In the genomic region with DNA sequence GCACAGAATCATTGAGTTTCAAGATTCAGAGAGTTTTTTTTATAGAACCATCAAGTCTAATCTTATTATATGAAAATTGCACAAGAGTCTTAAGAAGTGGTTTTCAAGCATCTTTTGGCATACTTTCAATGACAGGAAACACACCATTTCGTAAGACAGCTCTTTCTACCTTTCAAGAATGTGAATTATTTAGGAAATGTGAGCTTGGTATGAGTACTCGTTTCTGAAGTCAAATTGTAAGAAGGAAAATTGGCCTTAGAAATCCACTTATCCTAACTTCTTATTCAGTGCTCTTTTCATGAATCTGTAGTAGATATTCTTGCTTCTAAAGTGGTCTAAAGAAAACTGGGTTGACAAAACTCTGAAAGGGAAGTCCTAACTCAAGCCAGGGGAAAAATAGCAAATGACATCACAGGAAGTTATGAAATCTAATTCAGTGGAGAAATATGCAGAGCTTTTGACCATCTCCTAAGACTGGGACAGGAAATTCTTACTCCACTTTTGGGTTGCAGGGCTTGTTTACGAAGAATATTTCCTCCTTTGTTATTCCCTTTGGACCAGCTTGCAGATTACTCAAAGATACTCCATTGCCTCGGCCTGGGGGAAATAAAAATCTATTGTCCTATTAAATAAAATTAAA, we compare ENCODE assay signal across 8 cellular contexts. TPM values are rescaled to one million over a fixed set of nuclear protein-coding genes. Genes with fewer than 3 reads are reported as not detected.
A peak's percentile ranks its signal among the peaks of the same experiment; 100 is the strongest.
DNase-seq lines count a peak whose midpoint lies in the region; ATAC-seq, FAIRE-seq and TF ChIP-seq lines count a peak whose summit lies in the region.

No MANE protein-coding gene starts in this region.

- H3K18ac ChIP-seq in H1 (ENCODE audit: extremely low read depth, low read length): no peak overlapping the region

- H3K4me1 Mint-ChIP-seq in naive thymus-derived CD4-positive, alpha-beta T cell: peaks cover 0 to 16% (median 8%) of the 10 kb centered on the region in 7 donors

- CTCF ChIA-PET in H1 (lab: Charles Lee; ENCODE audit: partially characterized antibody): interaction anchor here (1.2 kb wide), 1 partner anchor 12 kb away, joined by 5 read pairs; no protein-coding TSS in a partner anchor
- CTCF ChIA-PET in naive thymus-derived CD4-positive, alpha-beta T cell (lab: Charles Lee): no interaction called here

- H3K79me2 ChIP-seq in H1 (ENCODE audit: control insufficient read depth in 1 of 2, insufficient read depth in 2 of 2, low read length in 2 of 2): no peaks in the 10 kb centered on the region

- no peak overlapping the region for H4K91ac ChIP-seq in H1 (replicated peaks; ENCODE audit: insufficient read length, low read length)

- no peak overlapping the region for H2AFZ ChIP-seq in H1 (ENCODE audit: low read length)

- no peak for FAIRE-seq in H1 (lab: Jason Lieb, UNC)

- no peak overlapping the region for H2AK5ac ChIP-seq in H1 (ENCODE audit: low read depth, low read length)

- no peak overlapping the region for H4K8ac ChIP-seq in H1 (ENCODE audit: extremely low read depth, insufficient read depth, low read length)

- no peak overlapping the region for H3K4me2 ChIP-seq in H1 (ENCODE audit: insufficient read depth in 1 of 2, low read depth in 2 of 2, low read length in 2 of 2)

- H2BK12ac ChIP-seq in H1 (ENCODE audit: low read depth, low read length): no peak overlapping the region

- H3K23me2 ChIP-seq in H1 (ENCODE audit: low read depth, low read length): no peaks in the 10 kb centered on the region

- TF ChIP-seq RAD21 in H1 (IDR thresholded peaks at IDR 0.05 in 1 of 2, conservative IDR thresholded peaks at IDR 0.05 in 1 of 2; ENCODE audit: low read depth in 2 of 2, low read length in 2 of 2): no peak

- TF ChIP-seq EP300 in H1 (IDR thresholded peaks at IDR 0.05; ENCODE audit: borderline replicate concordance in 1 of 2, low read depth in 2 of 2, low read length in 2 of 2): no peak

- H3K4me1 ChIP-seq in H1 (replicated peaks in 1 of 4; ENCODE audit: control insufficient read depth in 3 of 4, insufficient read depth in 4 of 4, low read length in 3 of 4): peaks cover 0 to 4% (median 2%) of the 10 kb centered on the region in 4 experiments; a peak in 3 of 7 replicates
- H3K4me1 ChIP-seq in naive thymus-derived CD4-positive, alpha-beta T cell (ENCODE audit: control insufficient read depth in 2 of 2, insufficient read depth in 2 of 2, low read length in 2 of 2): no peaks in the 10 kb centered on the region

- H3K36me3 Mint-ChIP-seq in naive thymus-derived CD4-positive, alpha-beta T cell: no peaks in the 10 kb centered on the region

- no peaks in the 10 kb centered on the region; a peak in 1 of 4 replicates for H3K9me3 ChIP-seq in H1 (ENCODE audit: insufficient read depth in 2 of 2, low read depth in 1 of 2, low read length in 1 of 2)
- no peaks in the 10 kb centered on the region for H3K9me3 ChIP-seq in naive thymus-derived CD4-positive, alpha-beta T cell (ENCODE audit: control insufficient read depth in 2 of 3, low read length in 3 of 3)

- no peak overlapping the region for H3K56ac ChIP-seq in H1 (replicated peaks; ENCODE audit: insufficient read length, low read depth, low read length)

- H3K36me3 ChIP-seq in H1 (ENCODE audit: control insufficient read depth in 2 of 4, insufficient read depth in 4 of 4, low read length in 3 of 4): no peaks in the 10 kb centered on the region
- no peaks in the 10 kb centered on the region for H3K36me3 ChIP-seq in naive thymus-derived CD4-positive, alpha-beta T cell (ENCODE audit: control insufficient read depth in 2 of 3, insufficient read depth in 3 of 3, low read length in 3 of 3)

- no peaks in the 10 kb centered on the region for H3K27me3 ChIP-seq in H1 (replicated peaks in 1 of 4; ENCODE audit: control insufficient read depth in 3 of 4, extremely low read depth in 1 of 4, insufficient read depth in 3 of 4, low read length in 3 of 4)
- no peaks in the 10 kb centered on the region for H3K27me3 ChIP-seq in naive thymus-derived CD4-positive, alpha-beta T cell (ENCODE audit: control insufficient read depth in 2 of 2, insufficient read depth in 2 of 2, low read length in 2 of 2)

- no peak overlapping the region for H2BK5ac ChIP-seq in H1 (ENCODE audit: low read depth, low read length)

- no peak overlapping the region for H3K23ac ChIP-seq in H1 (ENCODE audit: insufficient read length)

- intact Hi-C loops in naive thymus-derived CD4-positive, alpha-beta T cell (cut with micrococcal nuclease): no loop called here

- H3K27me3 Mint-ChIP-seq in naive thymus-derived CD4-positive, alpha-beta T cell: peaks cover 0 to 16% (median 4%) of the 10 kb centered on the region in 5 donors

- H2BK120ac ChIP-seq in H1 (replicated peaks; ENCODE audit: low read depth, low read length): no peak overlapping the region

- H3K4me3 ChIP-seq in H1 (ENCODE audit: extremely low read depth in 1 of 4, insufficient read depth in 2 of 4, low read depth in 3 of 4, low read length in 4 of 4): no peak overlapping the region
- no peak overlapping the region for H3K4me3 ChIP-seq in naive thymus-derived CD4-positive, alpha-beta T cell (ENCODE audit: low read length)

- H3K27ac ChIP-seq in H1 (ENCODE audit: low read depth, low read length): no peak overlapping the region
- H3K27ac ChIP-seq in naive thymus-derived CD4-positive, alpha-beta T cell (ENCODE audit: low read depth, low read length): no peak overlapping the region

- H3K4me3 Mint-ChIP-seq in naive thymus-derived CD4-positive, alpha-beta T cell: no peak overlapping the region

- POLR2A ChIA-PET in H1 (lab: Charles Lee; ENCODE audit: partially characterized antibody): interaction anchor here (1.0 kb wide), 1 partner anchor 9 kb away, joined by 3 read pairs; no protein-coding TSS in a partner anchor
- POLR2A ChIA-PET in naive thymus-derived CD4-positive, alpha-beta T cell (lab: Charles Lee): interaction anchor here (1.6 kb wide), 1 partner anchor 38 kb away, joined by 4 read pairs; the partner anchor contains the start of gene OGFRL1

- H2BK15ac ChIP-seq in H1 (ENCODE audit: low read length): no peak overlapping the region

- TF ChIP-seq CTCF in H1 (IDR thresholded peaks at IDR 0.05; ENCODE audit: control extremely low read depth in 1 of 3, insufficient read depth in 1 of 3, low read depth in 1 of 3, low read length in 3 of 3): no peak

- no peak overlapping the region for H2BK20ac ChIP-seq in H1 (ENCODE audit: low read length)

- no peaks in the 10 kb centered on the region for H3K79me1 ChIP-seq in H1 (ENCODE audit: low read depth, low read length)

- peaks cover 0 to 3% (median 0%) of the 10 kb centered on the region in 11 donors for H3K9me3 Mint-ChIP-seq in naive thymus-derived CD4-positive, alpha-beta T cell

- DNase-seq in AG08395 (ENCODE audit: low spot score) (peak; percentile 75), NOMO-1 (lab: John Stamatoyannopoulos, UW; ENCODE audit: unreplicated experiment in 2 of 2) (peak; percentile 73 to 91), H1 (ENCODE audit: low read depth in 1 of 2, low spot score in 2 of 2) (no peak), NCI-H524 (lab: John Stamatoyannopoulos, UW) (no peak), NCI-H748 (lab: John Stamatoyannopoulos, UW; ENCODE audit: unreplicated experiment) (no peak)
- peak in 1 of 9 donors; percentile 1 for DNase-seq in naive thymus-derived CD4-positive, alpha-beta T cell
- no peak for DNase-seq in activated CD4-positive, alpha-beta T cell treated with anti-CD3 and anti-CD28 coated beads, Interleukin-2, amount 50 U/mL, for 48 hours

- no peak for TF ChIP-seq POLR2A in H1 (IDR thresholded peaks at IDR 0.05; ENCODE audit: control extremely low read depth in 1 of 2, low read depth in 2 of 2, low read length in 2 of 2)
- TF ChIP-seq POLR2A in GM18505 (IDR thresholded peaks at IDR 0.05; ENCODE audit: borderline replicate concordance, extremely low read depth, insufficient read depth, insufficient read length): no peak

- WGBS in H1 (ENCODE audit: extremely low coverage in 1 of 2, insufficient coverage in 1 of 2, insufficient read length in 1 of 2, insufficient replicate concordance in 2 of 2, low coverage in 1 of 2, low lambda C conversion rate in 2 of 2, missing lambda C conversion rate in 1 of 2), 2 experiments: 88% methylated on average over 4 of the region's 4 CpGs; no CpG with 5 or more reads in 1 of the 2 experiments

- ATAC-seq in naive thymus-derived CD4-positive, alpha-beta T cell: peak; percentile 51
- no peak for ATAC-seq in GM18505 (IDR thresholded peaks at IDR 0.05; ENCODE audit: unreplicated experiment)

- peak overlapping the region in 3 of 9 donors; percentile 34 to 57 (median 34) for H3K27ac Mint-ChIP-seq in naive thymus-derived CD4-positive, alpha-beta T cell

- H4K5ac ChIP-seq in H1 (ENCODE audit: insufficient read length, low read depth, low read length): no peak overlapping the region

- H3K14ac ChIP-seq in H1 (ENCODE audit: insufficient read length): no peak overlapping the region

- no peak overlapping the region for H3K4ac ChIP-seq in H1 (replicated peaks; ENCODE audit: insufficient read length, low read depth, low read length)

- no peaks in the 10 kb centered on the region for H4K20me1 ChIP-seq in H1 (replicated peaks in 1 of 2; ENCODE audit: control insufficient read depth in 1 of 2, insufficient read depth in 2 of 2, low read length in 2 of 2)

- H3K9ac ChIP-seq in H1 (replicated peaks in 1 of 4; ENCODE audit: extremely low read depth in 1 of 4, low read depth in 3 of 4, low read length in 3 of 4): no peak overlapping the region

TF ChIP-seq in H1, 55 proteins besides CTCF, POLR2A, EP300 and RAD21:
- TF ChIP-seq, protein P1, sequence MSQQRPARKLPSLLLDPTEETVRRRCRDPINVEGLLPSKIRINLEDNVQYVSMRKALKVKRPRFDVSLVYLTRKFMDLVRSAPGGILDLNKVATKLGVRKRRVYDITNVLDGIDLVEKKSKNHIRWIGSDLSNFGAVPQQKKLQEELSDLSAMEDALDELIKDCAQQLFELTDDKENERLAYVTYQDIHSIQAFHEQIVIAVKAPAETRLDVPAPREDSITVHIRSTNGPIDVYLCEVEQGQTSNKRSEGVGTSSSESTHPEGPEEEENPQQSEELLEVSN (IDR thresholded peaks at IDR 0.05): no peak
- TF ChIP-seq TCF12 (IDR thresholded peaks at IDR 0.05; ENCODE audit: low read depth, low read length) (no peak), SIX5 (IDR thresholded peaks at IDR 0.05; ENCODE audit: low read depth, low read length) (no peak), TEAD4 (IDR thresholded peaks at IDR 0.05; ENCODE audit: low read depth, low read length) (0 out of 2 replicates have a peak, but pooled peaks have one; percentile 21)

RNA-seq across cellular contexts. Expression of gene OGFRL1, which starts 38.4 kb away (rescaled TPM):
- total RNA-seq in H1 (2021; fragmentation: NEBNext Ultra II Directional; extraction: Animal tissue kit (Norgen Biotek cat#: 25700)): 8.5 and 9.0 TPM in 2 replicates
- polyA plus RNA-seq in H1 (2011; rRNA removed): 0.69 and 1.1 TPM in 2 replicates
- 1.5 TPM for polyA plus RNA-seq in H1 (2011; cell fraction: cytosol; rRNA removed)
- polyA plus RNA-seq in H1 (2011; cell fraction: nucleus; rRNA removed): 1.6 TPM
- polyA plus RNA-seq in H1 (2012, experiment 1 of 2): 0.96 to 2.4 TPM (median 1.3 TPM) in 4 replicates
- polyA plus RNA-seq in H1 (2012, experiment 2 of 2): 0.37 TPM
- 8.2 TPM for polyA plus RNA-seq in H1 (2013, experiment 1 of 2)
- 7.9 TPM for polyA plus RNA-seq in H1 (2013, experiment 2 of 2)
- polyA minus RNA-seq in H1 (2011; rRNA and poly(A)+ RNA removed): 1.4 and 2.1 TPM in 2 replicates
- polyA minus RNA-seq in H1 (2011; cell fraction: cytosol; rRNA and poly(A)+ RNA removed): 2.7 TPM
- 9.7 TPM for polyA minus RNA-seq in H1 (2011; cell fraction: nucleus; rRNA and poly(A)+ RNA removed)
- 10 to 100 TPM in 2 of 5 experiments, 1 to 10 TPM in 3; 4.3 to 30.4 (median 4.7) TPM for total RNA-seq in naive thymus-derived CD4-positive, alpha-beta T cell
- 1 to 10 TPM in 1 of 2 donors, under 1 TPM in 1; 0.89 to 1.1 TPM for polyA plus RNA-seq in naive thymus-derived CD4-positive, alpha-beta T cell

Comparison
In these comparisons a context has a peak if more than half of its experiments do, and no peak if none do; other contexts are left out.
1. DNase-seq: peak in AG08395 (single experiment) and NOMO-1 (2 of 2); none in H1 (0 of 2), NCI-H524 (0 of 2), NCI-H748 (single experiment) and activated CD4-positive, alpha-beta T cell treated with anti-CD3 and anti-CD28 coated beads, Interleukin-2, amount 50 U/mL, for 48 hours (0 of 2).